ENCODE assay signal across 19 cellular contexts in the genomic region with DNA sequence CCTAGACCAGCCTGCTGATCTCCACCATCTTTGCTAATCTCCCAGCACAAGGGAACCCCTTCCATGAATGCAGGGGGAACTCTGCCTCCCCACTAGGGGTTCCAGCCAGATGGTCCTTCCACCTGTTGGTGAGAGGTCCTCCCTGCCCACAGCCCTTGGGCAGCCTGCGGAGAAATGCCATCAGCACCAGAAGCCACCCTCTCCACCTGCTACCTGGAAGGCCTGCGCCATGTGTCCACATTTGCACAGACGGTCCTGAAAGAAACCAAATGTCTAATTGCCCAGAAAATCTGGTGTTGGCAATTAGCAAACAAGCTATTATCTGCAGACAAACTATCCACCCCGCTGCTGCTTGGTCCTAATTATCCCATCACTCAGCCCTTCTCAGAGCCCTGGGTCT. TPM values are rescaled to one million over a fixed set of nuclear protein-coding genes. Genes with fewer than 3 reads are reported as not detected.
DNase-seq lines count a peak whose midpoint lies in the region; ATAC-seq, FAIRE-seq and TF ChIP-seq lines count a peak whose summit lies in the region.
"Had no signal": no experiment of that assay in that cellular context is flagged by ENCODE, and none has a peak within 500 bp of the region (broad histone marks: within the 10 kb centered on the region; RNA-seq: fewer than 3 reads in every experiment).

No MANE protein-coding gene starts in this region.

- H2BK120ac ChIP-seq in IMR-90 (ENCODE audit: low read depth, low read length): no peak overlapping the region

- no peak overlapping the region for H2AK9ac ChIP-seq in IMR-90 (replicated peaks; ENCODE audit: low read depth, low read length, poor library complexity)

- peaks cover 10% of the 10 kb centered on the region for H3K9me1 ChIP-seq in IMR-90 (ENCODE audit: insufficient read depth, low read length)

- no peak overlapping the region for H2BK15ac ChIP-seq in IMR-90 (ENCODE audit: low read depth, low read length)

- POLR2A ChIA-PET in IMR-90 (lab: Charles Lee; ENCODE audit: unreplicated experiment): no interaction called here

- dilution Hi-C loops in IMR-90 (cut with HindIII; ENCODE audit: low sequenced_read_pairs, unreplicated experiment): no loop called here

- H3K18ac ChIP-seq in IMR-90 (ENCODE audit: low read depth, low read length): no peak overlapping the region

- no peak overlapping the region for H3K4ac ChIP-seq in IMR-90 (ENCODE audit: low read depth, low read length)

- 87% methylated on average over 3 of the region's 4 CpGs; no CpG with 5 or more reads in 1 of the 2 experiments for WGBS in IMR-90 (ENCODE audit: extremely low coverage in 2 of 2, insufficient read length in 1 of 2), 2 experiments

- no peak overlapping the region for H3K56ac ChIP-seq in IMR-90 (ENCODE audit: extremely low read depth, insufficient read depth, low read length)

- no peak for FAIRE-seq in HTR-8/SVneo (lab: Jason Lieb, UNC)
- FAIRE-seq: GM12891, H1, HepG2 had no signal

- no peaks in the 10 kb centered on the region for H3K36me3 ChIP-seq in IMR-90 (ENCODE audit: control insufficient read depth, insufficient read depth, low read length)
- H3K36me3 ChIP-seq in colonic mucosa: no peaks in the 10 kb centered on the region

- no peak for TF ChIP-seq RAD21 in IMR-90 (IDR thresholded peaks at IDR 0.05; ENCODE audit: low read length)

- H3K4me1 ChIP-seq in IMR-90 (ENCODE audit: control insufficient read depth, insufficient read depth, low read length): peaks cover 6% of the 10 kb centered on the region
- no peaks in the 10 kb centered on the region for H3K4me1 ChIP-seq in colonic mucosa

- H3K9ac ChIP-seq in IMR-90 (ENCODE audit: low read depth, low read length) (no peak overlapping the region), colonic mucosa (ENCODE audit: low read depth in 2 of 2, low read length in 2 of 2) (no peak overlapping the region)

- H3K27me3 ChIP-seq in IMR-90 (ENCODE audit: control insufficient read depth, insufficient read depth, low read length) (no peaks in the 10 kb centered on the region), colonic mucosa (no peaks in the 10 kb centered on the region)

- no peak overlapping the region for H2BK5ac ChIP-seq in IMR-90 (ENCODE audit: low read depth, low read length, poor library complexity, severe bottlenecking)

- H3K4me3 ChIP-seq in IMR-90 (ENCODE audit: insufficient read depth, low read depth, low read length): no peak overlapping the region
- no peak overlapping the region for H3K4me3 ChIP-seq in colonic mucosa
- H3K4me3 ChIP-seq: SK-N-MC had no signal

- CTCF ChIA-PET in IMR-90 (lab: Yijun Ruan, JAX): no interaction called here

- no peak overlapping the region for H3K4me2 ChIP-seq in IMR-90 (ENCODE audit: low read depth, low read length)

- no peak overlapping the region for H4K5ac ChIP-seq in IMR-90 (ENCODE audit: low read depth, low read length)

- H2AFZ ChIP-seq in IMR-90 (replicated peaks; ENCODE audit: low read length, poor library complexity): peak overlapping the region; percentile 5

- H4K91ac ChIP-seq in IMR-90 (ENCODE audit: insufficient read depth, low read depth, low read length): no peak overlapping the region

- H4K8ac ChIP-seq in IMR-90 (ENCODE audit: low read depth in 2 of 2, low read length in 2 of 2): no peak overlapping the region

- no peak for TF ChIP-seq POLR2A in IMR-90 (IDR thresholded peaks at IDR 0.05; ENCODE audit: low read depth, low read length)

- intact Hi-C loops in cardiac septum (cut with DNase I): no loop called here
- intact Hi-C loops in left cardiac atrium (cut with DNase I): no loop called here
- intact Hi-C loops in IMR-90 (cut with micrococcal nuclease): no loop called here
- intact Hi-C loops in colonic mucosa (cut with DNase I): no loop called here

- peaks cover 10 to 32% of the 10 kb centered on the region in 2 experiments for H3K79me1 ChIP-seq in IMR-90 (ENCODE audit: low read depth in 1 of 2, low read length in 2 of 2)

- H2BK20ac ChIP-seq in IMR-90 (ENCODE audit: low read depth, low read length): no peak overlapping the region

- TF ChIP-seq CTCF in IMR-90 (conservative IDR thresholded peaks at IDR 0.05; ENCODE audit: low read depth, low read length): no peak
- no peak for TF ChIP-seq CTCF in colonic mucosa (IDR thresholded peaks at IDR 0.05)

- DNase-seq in cardiac septum (ENCODE audit: low spot score) (peak; percentile 7), left cardiac atrium (no peak), IMR-90 (no peak), cerebellum (ENCODE audit: low spot score) (peak; percentile 40), colonic mucosa (no peak), HTR-8/SVneo (ENCODE audit: insufficient read length, low spot score) (no peak)
- DNase-seq: ACHN, EL, KG1, NCI-H1105 treated with DMSO at 0.1 percent for 48 hours, NCI-H2029 treated with DMSO at 0.1 percent for 48 hours, NCI-H510A treated with DMSO at 0.1 percent for 48 hours, OCI-M1, SHP77 had no signal

- ATAC-seq in left cardiac atrium (no peak), IMR-90 (ENCODE audit: low read depth) (no peak), GM21825 (IDR thresholded peaks at IDR 0.05; ENCODE audit: unreplicated experiment) (no peak)
- ATAC-seq: HepG2 had no signal

- H3K27ac ChIP-seq in IMR-90 (ENCODE audit: insufficient read depth, low read length): no peak overlapping the region
- no peak overlapping the region for H3K27ac ChIP-seq in colonic mucosa
- H3K27ac ChIP-seq: SK-N-MC had no signal

- no peaks in the 10 kb centered on the region for H3K9me3 ChIP-seq in IMR-90 (ENCODE audit: control insufficient read depth, insufficient read depth, low read length)
- H3K9me3 ChIP-seq in colonic mucosa: no peaks in the 10 kb centered on the region

- H4K20me1 ChIP-seq in IMR-90 (ENCODE audit: insufficient read depth, low read length): peaks cover 8% of the 10 kb centered on the region; the same call in 1 of the 2 replicates

- no TSS peak for BruUV-seq in IMR-90 (replicated peaks; lab: Mats Ljungman, UMichigan)

- no peak overlapping the region for H3K14ac ChIP-seq in IMR-90 (replicated peaks; ENCODE audit: low read depth, low read length)

- H2AK5ac ChIP-seq in IMR-90 (ENCODE audit: low read depth, low read length): no peak overlapping the region

- in situ Hi-C loops in IMR-90 (cut with MboI; ENCODE audit: low sequenced_read_pairs): no loop called here

- H3K23ac ChIP-seq in IMR-90 (ENCODE audit: low read depth, low read length): no peak overlapping the region

TF ChIP-seq in IMR-90, 13 proteins besides CTCF, POLR2A, EP300 and RAD21:
- TF ChIP-seq CHD1 (IDR thresholded peaks at IDR 0.05; ENCODE audit: low read depth, low read length) (no peak), MAZ (IDR thresholded peaks at IDR 0.05; ENCODE audit: borderline replicate concordance, low read depth, low read length) (no peak), SMC3 (IDR thresholded peaks at IDR 0.05; ENCODE audit: low read depth, low read length) (no peak), RFX5 (IDR thresholded peaks at IDR 0.05; ENCODE audit: low read depth, low read length) (no peak), NFE2L2 (IDR thresholded peaks at IDR 0.05; ENCODE audit: low read depth, low read length) (no peak), MAFK (IDR thresholded peaks at IDR 0.05; ENCODE audit: low read depth, low read length) (no peak), MXI1 (IDR thresholded peaks at IDR 0.05; ENCODE audit: borderline replicate concordance, low read depth, low read length) (no peak), RCOR1 (IDR thresholded peaks at IDR 0.05; ENCODE audit: insufficient replicate concordance, low read length) (no peak), BHLHE40 (IDR thresholded peaks at IDR 0.05; ENCODE audit: low read depth, low read length) (no peak)
- TF ChIP-seq, protein P1, sequence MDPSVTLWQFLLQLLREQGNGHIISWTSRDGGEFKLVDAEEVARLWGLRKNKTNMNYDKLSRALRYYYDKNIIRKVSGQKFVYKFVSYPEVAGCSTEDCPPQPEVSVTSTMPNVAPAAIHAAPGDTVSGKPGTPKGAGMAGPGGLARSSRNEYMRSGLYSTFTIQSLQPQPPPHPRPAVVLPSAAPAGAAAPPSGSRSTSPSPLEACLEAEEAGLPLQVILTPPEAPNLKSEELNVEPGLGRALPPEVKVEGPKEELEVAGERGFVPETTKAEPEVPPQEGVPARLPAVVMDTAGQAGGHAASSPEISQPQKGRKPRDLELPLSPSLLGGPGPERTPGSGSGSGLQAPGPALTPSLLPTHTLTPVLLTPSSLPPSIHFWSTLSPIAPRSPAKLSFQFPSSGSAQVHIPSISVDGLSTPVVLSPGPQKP (IDR thresholded peaks at IDR 0.05; ENCODE audit: borderline replicate concordance, low read depth, low read length): no peak
- TF ChIP-seq, protein P2, sequence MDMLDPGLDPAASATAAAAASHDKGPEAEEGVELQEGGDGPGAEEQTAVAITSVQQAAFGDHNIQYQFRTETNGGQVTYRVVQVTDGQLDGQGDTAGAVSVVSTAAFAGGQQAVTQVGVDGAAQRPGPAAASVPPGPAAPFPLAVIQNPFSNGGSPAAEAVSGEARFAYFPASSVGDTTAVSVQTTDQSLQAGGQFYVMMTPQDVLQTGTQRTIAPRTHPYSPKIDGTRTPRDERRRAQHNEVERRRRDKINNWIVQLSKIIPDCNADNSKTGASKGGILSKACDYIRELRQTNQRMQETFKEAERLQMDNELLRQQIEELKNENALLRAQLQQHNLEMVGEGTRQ (IDR thresholded peaks at IDR 0.05; ENCODE audit: low read depth, low read length): no peak
TF ChIP-seq in IMR-90: peak in this region for 0.

RNA-seq across cellular contexts. Expression of a gene that starts 32.3 kb away (rescaled TPM):
- total RNA-seq in cardiac septum (8.1 TPM), left cardiac atrium (10 to 100 TPM; 16.6 to 23.4 TPM), IMR-90 (2012; rRNA removed) (16.1 and 18.6 TPM in 2 replicates), cerebellum (63.1 TPM), colonic mucosa (1 to 10 TPM; 6.2 to 7.0 TPM)
- 14.6 and 16.7 TPM in 2 replicates for polyA plus RNA-seq in IMR-90 (2012; rRNA removed)
- polyA plus RNA-seq in IMR-90 (2012; cell fraction: cytosol; rRNA removed): 6.6 and 6.9 TPM in 2 replicates
- 34.4 and 57.2 TPM in 2 replicates for polyA plus RNA-seq in IMR-90 (2012; cell fraction: nucleus; rRNA removed; ENCODE audit: low replicate concordance)

Comparison
In these comparisons a context has a peak if more than half of its experiments do, and no peak if none do; other contexts are left out.
1. DNase-seq: peak in cardiac septum (single experiment) and cerebellum (single experiment); none in left cardiac atrium (single experiment), IMR-90 (single experiment), colonic mucosa (single experiment) and HTR-8/SVneo (single experiment).